11 cellular contexts compared by ENCODE assay signal in the genomic region with DNA sequence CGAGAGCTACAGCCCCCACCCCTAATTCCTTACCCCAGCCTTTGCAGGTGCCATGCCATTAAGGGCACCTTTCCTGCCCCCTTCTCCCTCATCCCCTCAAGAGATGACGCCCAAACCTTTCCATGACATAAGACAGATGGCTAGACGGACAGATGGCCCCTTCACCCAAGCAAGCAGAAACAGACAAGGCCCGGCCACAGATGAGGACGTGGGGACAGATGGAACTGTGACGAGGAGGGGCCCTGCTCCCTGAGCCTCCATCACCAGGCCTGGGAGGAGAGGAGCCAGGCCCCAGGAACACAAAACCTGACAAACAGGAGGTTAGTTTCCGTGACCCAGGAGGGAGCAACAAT. TPM values are rescaled to one million over a fixed set of nuclear protein-coding genes. Genes with fewer than 3 reads are reported as not detected.
DNase-seq lines count a peak whose midpoint lies in the region; ATAC-seq and TF ChIP-seq lines count a peak whose summit lies in the region.
"Had no signal": no experiment of that assay in that cellular context is flagged by ENCODE, and none has a peak within 500 bp of the region (broad histone marks: within the 10 kb centered on the region; RNA-seq: fewer than 3 reads in every experiment).

No MANE protein-coding gene starts in this region.

- ATAC-seq in SK-N-SH treated with all-trans-retinoic acid at 6 μM for 48 hours (no peak; the same call in 1 of the 3 replicates), foreskin keratinocyte (no peak), GM19395 (IDR thresholded peaks at IDR 0.05; ENCODE audit: unreplicated experiment) (no peak)
- ATAC-seq: HepG2 had no signal

- peaks cover 21% of the 10 kb centered on the region for H3K4me1 ChIP-seq in foreskin keratinocyte

- peak overlapping the region; percentile 32 for H3K4me3 ChIP-seq in retinal pigment epithelial cell (ENCODE audit: low read length)

- DNase-seq in DMS 273 (lab: John Stamatoyannopoulos, UW; ENCODE audit: unreplicated experiment) (peak; percentile 94), foreskin keratinocyte (no peak), retinal pigment epithelial cell (ENCODE audit: low read depth) (no peak), head of caudate nucleus (no peak), NCI-H2107 treated with DMSO at 0.1 percent for 48 hours (lab: John Stamatoyannopoulos, UW; ENCODE audit: unreplicated experiment) (no peak)
- DNase-seq in activated CD4-positive, CD25-positive, alpha-beta regulatory T cell treated with anti-CD3 and anti-CD28 coated beads, Interleukin-2, amount 50 U/mL, for 72 hours = no peak

- intact Hi-C loops in head of caudate nucleus (cut with DNase I) = loop anchor here (10.0 kb wide), 1 partner anchor 295 kb away; no protein-coding TSS in a partner anchor

- H3K27me3 ChIP-seq in foreskin keratinocyte = no peaks in the 10 kb centered on the region

- peak overlapping the region; percentile 99 for H3K27ac ChIP-seq in foreskin keratinocyte
- H3K27ac ChIP-seq: neutrophil had no signal

- TF ChIP-seq CTCF in foreskin keratinocyte (conservative IDR thresholded peaks at IDR 0.05) (no peak), retinal pigment epithelial cell (conservative IDR thresholded peaks at IDR 0.05; ENCODE audit: low read depth, low read length) (no peak)

TF ChIP-seq in SK-N-SH treated with all-trans-retinoic acid at 6 μM for 48 hours, 23 proteins besides CTCF, POLR2A, EP300 and RAD21:
- TF ChIP-seq, protein P1, sequence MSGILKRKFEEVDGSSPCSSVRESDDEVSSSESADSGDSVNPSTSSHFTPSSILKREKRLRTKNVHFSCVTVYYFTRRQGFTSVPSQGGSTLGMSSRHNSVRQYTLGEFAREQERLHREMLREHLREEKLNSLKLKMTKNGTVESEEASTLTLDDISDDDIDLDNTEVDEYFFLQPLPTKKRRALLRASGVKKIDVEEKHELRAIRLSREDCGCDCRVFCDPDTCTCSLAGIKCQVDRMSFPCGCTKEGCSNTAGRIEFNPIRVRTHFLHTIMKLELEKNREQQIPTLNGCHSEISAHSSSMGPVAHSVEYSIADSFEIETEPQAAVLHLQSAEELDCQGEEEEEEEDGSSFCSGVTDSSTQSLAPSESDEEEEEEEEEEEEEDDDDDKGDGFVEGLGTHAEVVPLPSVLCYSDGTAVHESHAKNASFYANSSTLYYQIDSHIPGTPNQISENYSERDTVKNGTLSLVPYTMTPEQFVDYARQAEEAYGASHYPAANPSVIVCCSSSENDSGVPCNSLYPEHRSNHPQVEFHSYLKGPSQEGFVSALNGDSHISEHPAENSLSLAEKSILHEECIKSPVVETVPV (CRISPR knock-in tag; IDR thresholded peaks at IDR 0.05) = no peak
- peak; percentile 55; the same call in 1 of the 2 replicates for TF ChIP-seq TCF4 (CRISPR knock-in tag; IDR thresholded peaks at IDR 0.05; ENCODE audit: borderline replicate concordance)
TF ChIP-seq in SK-N-SH treated with all-trans-retinoic acid at 6 μM for 48 hours: peak in this region for 1.

RNA-seq across cellular contexts. Expression of a gene that starts 24.7 kb away (rescaled TPM):
- total RNA-seq in foreskin keratinocyte = 94.3 and 95.7 TPM in 2 replicates
- polyA plus RNA-seq in foreskin keratinocyte = 105 and 106 TPM in 2 replicates

RNA-seq across cellular contexts. Expression of a gene that starts 34.4 kb away (rescaled TPM):
- 125 and 133 TPM in 2 replicates for total RNA-seq in foreskin keratinocyte
- 74.3 and 80.3 TPM in 2 replicates for polyA plus RNA-seq in foreskin keratinocyte
- total RNA-seq: CD4-positive, CD25-positive, alpha-beta regulatory T cell had no signal
- polyA plus RNA-seq: CD4-positive, CD25-positive, alpha-beta regulatory T cell had no signal

RNA-seq across cellular contexts. Expression of a gene that starts 51.9 kb away (rescaled TPM):
- not detected in 2 replicates for total RNA-seq in foreskin keratinocyte
- not detected in 2 replicates for polyA plus RNA-seq in foreskin keratinocyte
- total RNA-seq: CD4-positive, CD25-positive, alpha-beta regulatory T cell; HepG2 had no signal
- polyA plus RNA-seq: CD4-positive, CD25-positive, alpha-beta regulatory T cell; HepG2 had no signal
